Comparison of ENCODE assay signal across 10 cellular contexts in genomic region chr1:149769216-149769615, GRCh38. TPM values are rescaled to one million over a fixed set of nuclear protein-coding genes. Genes with fewer than 3 reads are reported as not detected.
"Had no signal": no experiment of that assay in that cellular context is flagged by ENCODE, and none has a peak within 500 bp of the region (broad histone marks: within the 10 kb centered on the region; RNA-seq: fewer than 3 reads in every experiment).

No MANE protein-coding gene starts in this region.

RNA-seq across cellular contexts. Expression of gene FCGR1A, which starts 13.3 kb away (rescaled TPM):
- total RNA-seq: activated naive CD4-positive, alpha-beta T cell treated with anti-CD3 and anti-CD28 coated beads for 36 hours; activated naive CD4-positive, alpha-beta T cell treated with anti-CD3 and anti-CD28 coated beads, Interleukin-2, amount 50 U/mL, for 72 hours; activated naive CD8-positive, alpha-beta T cell treated with anti-CD3 and anti-CD28 coated beads for 36 hours; activated T-cell treated with anti-CD3 and anti-CD28 coated beads, Interleukin-2, amount 50 U/mL, for 4 hours; activated T-cell treated with anti-CD3 and anti-CD28 coated beads, Interleukin-2, amount 50 U/mL, for 72 hours; activated T-helper 1 cell treated with anti-CD3 and anti-CD28 coated beads, Interleukin-12 subunit alpha, Interleukin-12 subunit beta, Interleukin-2, Interleukin-4 antibody, amounts not matched to agents 30 ng/mL and 10 ng/mL and 1 ng/mL, durations not matched to agents 14 hours and 24 hours and 36 hours; activated T-helper 17 cell treated with anti-CD3 and anti-CD28 coated beads, Interleukin-2, amount 50 U/mL, for 72 hours; activated T-helper 2 cell treated with anti-CD3 and anti-CD28 coated beads, Interferon-gamma antibody, Interleukin-2, Interleukin-4, amounts not matched to agents 10 μg/mL and 5 μg/mL and 100 μg/mL, durations not matched to agents 14 hours and 24 hours and 36 hours; astrocyte; bronchial epithelial cell had no signal
